14 cellular contexts compared by ENCODE assay signal in genomic region chr10:8596929-8597472, GRCh38.
"Had no signal": no experiment of that assay in that cellular context is flagged by ENCODE, and none has a peak within 500 bp of the region (broad histone marks: within the 10 kb centered on the region; RNA-seq: fewer than 3 reads in every experiment).

No MANE protein-coding gene starts in this region.

- ATAC-seq: effector memory CD8-positive, alpha-beta T cell; left lobe of liver; naive thymus-derived CD8-positive, alpha-beta T cell; upper lobe of right lung had no signal

- H3K4me1 ChIP-seq: parathyroid adenoma, upper lobe of right lung had no signal

- H3K79me2 ChIP-seq: parathyroid adenoma had no signal

- H3K27ac ChIP-seq: parathyroid adenoma, upper lobe of right lung had no signal

- H3K9ac ChIP-seq: parathyroid adenoma had no signal

- H3K9me3 ChIP-seq: upper lobe of right lung had no signal

- H3K4me3 ChIP-seq: upper lobe of right lung had no signal

- H3K27me3 ChIP-seq: upper lobe of right lung had no signal

- H3K36me3 ChIP-seq: upper lobe of right lung had no signal

- DNase-seq: activated CD4-positive, alpha-beta T cell treated with anti-CD3 and anti-CD28 coated beads, Interleukin-2, amount 10 ng/mL, durations not matched to agents 7 days and 5 days; activated naive CD8-positive, alpha-beta T cell treated with anti-CD3 and anti-CD28 coated beads for 36 hours; amygdala; dermis blood vessel endothelial cell; effector memory CD8-positive, alpha-beta T cell; erythroblast; naive thymus-derived CD8-positive, alpha-beta T cell; retina; stimulated activated CD4-positive, alpha-beta T cell treated with anti-CD3 and anti-CD28 coated beads, Interleukin-4, amount 100 ng/mL, for 1 hour; stimulated activated naive CD4-positive, alpha-beta T cell; substantia nigra; upper lobe of right lung had no signal
